Comparison of ENCODE assay signal across 27 cellular contexts in genomic region chr3:100370751-100371150, GRCh38.
"Had no signal": no experiment of that assay in that cellular context is flagged by ENCODE, and none has a peak within 500 bp of the region (broad histone marks: within the 10 kb centered on the region; RNA-seq: fewer than 3 reads in every experiment).

No MANE protein-coding gene starts in this region.

- H3K4me3 ChIP-seq: left lung, lower lobe of right lung, mucosa of descending colon, right atrium auricular region, smooth muscle cell, vagina had no signal

- H3K4me1 ChIP-seq: left lung, lower lobe of right lung, right atrium auricular region, vagina had no signal

- H3K9me3 ChIP-seq: left lung, lower lobe of right lung, mucosa of descending colon, right atrium auricular region, vagina had no signal

- DNase-seq: activated CD4-positive, alpha-beta T cell treated with anti-CD3 and anti-CD28 coated beads for 36 hours; activated CD4-positive, CD25-positive, alpha-beta regulatory T cell; activated CD8-positive, alpha-beta T cell treated with anti-CD3 and anti-CD28 coated beads, Interleukin-2, amount 10 ng/mL, durations not matched to agents 7 days and 5 days; activated effector memory CD4-positive, alpha-beta T cell treated with anti-CD3 and anti-CD28 coated beads, Interleukin-2, amount 50 U/mL, for 16 hours; activated naive CD4-positive, alpha-beta T cell treated with anti-CD3 and anti-CD28 coated beads for 36 hours; activated naive CD8-positive, alpha-beta T cell treated with anti-CD3 and anti-CD28 coated beads, Interleukin-2, amount 10 ng/mL, durations not matched to agents 7 days and 5 days; amygdala; cortex of kidney; foreskin melanocyte; glutamatergic neuron; left lung; lower lobe of right lung; mesendoderm; mucosa of descending colon; stimulated activated CD4-positive, alpha-beta T cell treated with anti-CD3 and anti-CD28 coated beads, Interleukin-1b, Interleukin-23, amount 100 ng/mL, for 48 hours; stimulated activated CD4-positive, alpha-beta T cell treated with anti-CD3 and anti-CD28 coated beads, Interleukin-4, amount 100 ng/mL, for 4 hours; stimulated activated CD8-positive, alpha-beta memory T cell treated with anti-CD3 and anti-CD28 coated beads, Interleukin-4, amount 100 ng/mL, for 48 hours; stimulated activated naive CD8-positive, alpha-beta T cell treated with anti-CD3 and anti-CD28 coated beads, Interleukin-15, amount 100 ng/mL, for 72 hours; substantia nigra had no signal

- H3K4me1 Mint-ChIP-seq: activated CD4-positive, alpha-beta T cell treated with anti-CD3 and anti-CD28 coated beads for 36 hours; activated naive CD8-positive, alpha-beta T cell treated with anti-CD3 and anti-CD28 coated beads, Interleukin-2, amount 10 ng/mL, durations not matched to agents 7 days and 5 days; stimulated activated memory B cell treated with anti-CD40 and anti-IgM and Interleukin-4, amounts not matched to agents 10 μg/mL and 1 μg/mL and 100 μg/mL, for 72 hours; stimulated activated naive CD8-positive, alpha-beta T cell treated with anti-CD3 and anti-CD28 coated beads, Interleukin-15, amount 100 ng/mL, for 72 hours had no signal

- H3K27me3 ChIP-seq: left lung, right atrium auricular region, vagina had no signal

- H3K27ac Mint-ChIP-seq: activated CD4-positive, alpha-beta T cell treated with anti-CD3 and anti-CD28 coated beads for 36 hours; activated CD8-positive, alpha-beta T cell treated with anti-CD3 and anti-CD28 coated beads, Interleukin-2, amount 10 ng/mL, durations not matched to agents 7 days and 5 days; activated naive CD4-positive, alpha-beta T cell treated with anti-CD3 and anti-CD28 coated beads for 36 hours; activated naive CD8-positive, alpha-beta T cell treated with anti-CD3 and anti-CD28 coated beads, Interleukin-2, amount 10 ng/mL, durations not matched to agents 7 days and 5 days; activated T-helper 1 cell treated with anti-CD3 and anti-CD28 coated beads, Interleukin-12 subunit alpha, Interleukin-12 subunit beta, Interleukin-2, Interleukin-4 antibody, amounts not matched to agents 30 ng/mL and 10 ng/mL and 1 ng/mL, durations not matched to agents 14 hours and 24 hours and 36 hours; natural killer cell treated with Interleukin-12 subunit alpha and Interleukin-12 subunit beta and Interleukin-15 and Interleukin-18, amount 100 ng/mL, for 72 hours; stimulated activated memory B cell treated with anti-CD40 and anti-IgM and Interleukin-4, amounts not matched to agents 10 μg/mL and 1 μg/mL and 100 μg/mL, for 72 hours; T-helper 2 cell treated with Interferon-gamma antibody and Interleukin-4, amounts not matched to agents 5 μg/mL and 100 μg/mL, for 36 hours; type B pancreatic cell had no signal

- H3K9me3 Mint-ChIP-seq: activated naive CD4-positive, alpha-beta T cell treated with anti-CD3 and anti-CD28 coated beads for 36 hours; activated naive CD8-positive, alpha-beta T cell treated with anti-CD3 and anti-CD28 coated beads, Interleukin-2, amount 10 ng/mL, durations not matched to agents 7 days and 5 days; activated T-helper 1 cell treated with anti-CD3 and anti-CD28 coated beads, Interleukin-12 subunit alpha, Interleukin-12 subunit beta, Interleukin-2, Interleukin-4 antibody, amounts not matched to agents 30 ng/mL and 10 ng/mL and 1 ng/mL, durations not matched to agents 14 hours and 24 hours and 36 hours; natural killer cell treated with Interleukin-12 subunit alpha and Interleukin-12 subunit beta and Interleukin-15 and Interleukin-18, amount 100 ng/mL, for 72 hours; stimulated activated memory B cell treated with anti-CD40 and anti-IgM and Interleukin-4, amounts not matched to agents 10 μg/mL and 1 μg/mL and 100 μg/mL, for 72 hours; stimulated activated naive CD8-positive, alpha-beta T cell treated with anti-CD3 and anti-CD28 coated beads, Interleukin-15, amount 100 ng/mL, for 72 hours; T-helper 2 cell treated with Interferon-gamma antibody and Interleukin-4, amounts not matched to agents 5 μg/mL and 100 μg/mL, for 36 hours; type B pancreatic cell had no signal

- H3K27me3 Mint-ChIP-seq: activated CD4-positive, alpha-beta T cell treated with anti-CD3 and anti-CD28 coated beads for 36 hours; activated naive CD8-positive, alpha-beta T cell treated with anti-CD3 and anti-CD28 coated beads, Interleukin-2, amount 10 ng/mL, durations not matched to agents 7 days and 5 days; natural killer cell treated with Interleukin-12 subunit alpha and Interleukin-12 subunit beta and Interleukin-15 and Interleukin-18, amount 100 ng/mL, for 72 hours; stimulated activated memory B cell treated with anti-CD40 and anti-IgM and Interleukin-4, amounts not matched to agents 10 μg/mL and 1 μg/mL and 100 μg/mL, for 72 hours; stimulated activated naive CD8-positive, alpha-beta T cell treated with anti-CD3 and anti-CD28 coated beads, Interleukin-15, amount 100 ng/mL, for 72 hours; type B pancreatic cell had no signal

- H3K27ac ChIP-seq: left lung, lower lobe of right lung, right atrium auricular region, vagina had no signal

- ATAC-seq: activated CD4-positive, alpha-beta T cell treated with anti-CD3 and anti-CD28 coated beads for 36 hours; activated CD8-positive, alpha-beta T cell treated with anti-CD3 and anti-CD28 coated beads, Interleukin-2, amount 10 ng/mL, durations not matched to agents 7 days and 5 days; left lung; lower lobe of right lung; mucosa of descending colon; natural killer cell treated with Interleukin-12 subunit alpha and Interleukin-12 subunit beta and Interleukin-15 and Interleukin-18, amount 100 ng/mL, for 72 hours; stimulated activated memory B cell treated with anti-CD40 and anti-IgM and Interleukin-4, amounts not matched to agents 10 μg/mL and 1 μg/mL and 100 μg/mL, for 72 hours; stimulated activated naive CD8-positive, alpha-beta T cell treated with anti-CD3 and anti-CD28 coated beads, Interleukin-15, amount 100 ng/mL, for 72 hours had no signal

- H3K4me2 ChIP-seq: smooth muscle cell had no signal

- H3K4me3 Mint-ChIP-seq: activated CD4-positive, alpha-beta T cell treated with anti-CD3 and anti-CD28 coated beads for 36 hours; activated CD8-positive, alpha-beta T cell treated with anti-CD3 and anti-CD28 coated beads, Interleukin-2, amount 10 ng/mL, durations not matched to agents 7 days and 5 days; activated naive CD4-positive, alpha-beta T cell treated with anti-CD3 and anti-CD28 coated beads for 36 hours; activated naive CD8-positive, alpha-beta T cell treated with anti-CD3 and anti-CD28 coated beads, Interleukin-2, amount 10 ng/mL, durations not matched to agents 7 days and 5 days; activated T-helper 1 cell treated with anti-CD3 and anti-CD28 coated beads, Interleukin-12 subunit alpha, Interleukin-12 subunit beta, Interleukin-2, Interleukin-4 antibody, amounts not matched to agents 30 ng/mL and 10 ng/mL and 1 ng/mL, durations not matched to agents 14 hours and 24 hours and 36 hours; natural killer cell treated with Interleukin-12 subunit alpha and Interleukin-12 subunit beta and Interleukin-15 and Interleukin-18, amount 100 ng/mL, for 72 hours; stimulated activated memory B cell treated with anti-CD40 and anti-IgM and Interleukin-4, amounts not matched to agents 10 μg/mL and 1 μg/mL and 100 μg/mL, for 72 hours; stimulated activated naive CD8-positive, alpha-beta T cell treated with anti-CD3 and anti-CD28 coated beads, Interleukin-15, amount 100 ng/mL, for 72 hours; T-helper 2 cell treated with Interferon-gamma antibody and Interleukin-4, amounts not matched to agents 5 μg/mL and 100 μg/mL, for 36 hours; type B pancreatic cell had no signal
